ENCODE assay signal across 1 cellular context in the genomic region with DNA sequence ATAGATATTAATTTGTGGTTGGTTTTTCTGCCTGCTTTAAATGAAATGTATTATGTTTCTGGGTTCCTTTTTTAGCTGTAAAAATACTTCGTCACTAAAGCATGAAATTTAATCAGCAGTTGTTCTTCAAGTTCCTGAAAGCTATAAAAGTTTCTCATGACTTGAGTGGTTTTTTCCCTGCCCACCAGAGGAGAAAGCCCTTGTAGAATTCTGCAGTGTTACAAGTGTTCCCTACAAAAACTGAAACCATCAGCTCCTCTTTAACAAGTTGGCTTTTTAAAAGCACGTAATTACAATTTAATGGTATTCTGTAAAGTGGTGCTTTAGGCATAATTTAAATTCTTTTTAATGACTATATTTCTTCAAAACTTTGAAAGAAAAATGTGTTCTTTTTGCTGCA.
TF ChIP-seq lines count a peak whose summit lies in the region.

No MANE protein-coding gene starts in this region.

TF ChIP-seq in SK-N-SH, 30 proteins besides CTCF, POLR2A, EP300 and RAD21:
- TF ChIP-seq, protein P1, sequence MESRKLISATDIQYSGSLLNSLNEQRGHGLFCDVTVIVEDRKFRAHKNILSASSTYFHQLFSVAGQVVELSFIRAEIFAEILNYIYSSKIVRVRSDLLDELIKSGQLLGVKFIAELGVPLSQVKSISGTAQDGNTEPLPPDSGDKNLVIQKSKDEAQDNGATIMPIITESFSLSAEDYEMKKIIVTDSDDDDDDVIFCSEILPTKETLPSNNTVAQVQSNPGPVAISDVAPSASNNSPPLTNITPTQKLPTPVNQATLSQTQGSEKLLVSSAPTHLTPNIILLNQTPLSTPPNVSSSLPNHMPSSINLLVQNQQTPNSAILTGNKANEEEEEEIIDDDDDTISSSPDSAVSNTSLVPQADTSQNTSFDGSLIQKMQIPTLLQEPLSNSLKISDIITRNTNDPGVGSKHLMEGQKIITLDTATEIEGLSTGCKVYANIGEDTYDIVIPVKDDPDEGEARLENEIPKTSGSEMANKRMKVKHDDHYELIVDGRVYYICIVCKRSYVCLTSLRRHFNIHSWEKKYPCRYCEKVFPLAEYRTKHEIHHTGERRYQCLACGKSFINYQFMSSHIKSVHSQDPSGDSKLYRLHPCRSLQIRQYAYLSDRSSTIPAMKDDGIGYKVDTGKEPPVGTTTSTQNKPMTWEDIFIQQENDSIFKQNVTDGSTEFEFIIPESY (IDR thresholded peaks at IDR 0.05; ENCODE audit: borderline replicate concordance, low read depth) = no peak
- TF ChIP-seq, protein P2, sequence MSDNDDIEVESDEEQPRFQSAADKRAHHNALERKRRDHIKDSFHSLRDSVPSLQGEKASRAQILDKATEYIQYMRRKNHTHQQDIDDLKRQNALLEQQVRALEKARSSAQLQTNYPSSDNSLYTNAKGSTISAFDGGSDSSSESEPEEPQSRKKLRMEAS (IDR thresholded peaks at IDR 0.05; ENCODE audit: low read depth) = no peak
- TF ChIP-seq RFX5 (IDR thresholded peaks at IDR 0.05; ENCODE audit: low read length) (no peak), POLR2AphosphoS5 (IDR thresholded peaks at IDR 0.05; ENCODE audit: low read depth, low read length) (no peak), YY1 (IDR thresholded peaks at IDR 0.05; ENCODE audit: low read depth) (no peak), GABPA (IDR thresholded peaks at IDR 0.05; ENCODE audit: low read depth) (no peak), JUND (IDR thresholded peaks at IDR 0.05) (no peak), RXRA (IDR thresholded peaks at IDR 0.05; ENCODE audit: borderline replicate concordance, low read depth) (no peak), CHD2 (IDR thresholded peaks at IDR 0.05; ENCODE audit: low read length, partially characterized antibody) (no peak), SIN3A (IDR thresholded peaks at IDR 0.05; ENCODE audit: borderline replicate concordance, low read depth, low read length) (no peak), FOSL2 (IDR thresholded peaks at IDR 0.05; ENCODE audit: borderline replicate concordance, low read depth) (no peak), GATA2 (CRISPR knock-in tag; IDR thresholded peaks at IDR 0.05) (no peak), MXI1 (IDR thresholded peaks at IDR 0.05; ENCODE audit: low read depth, low read length) (no peak), NFIC (IDR thresholded peaks at IDR 0.05; ENCODE audit: borderline replicate concordance) (no peak), RCOR1 (IDR thresholded peaks at IDR 0.05; ENCODE audit: low read length) (no peak), ELF1 (IDR thresholded peaks at IDR 0.05) (no peak)
- TF ChIP-seq, protein P3, sequence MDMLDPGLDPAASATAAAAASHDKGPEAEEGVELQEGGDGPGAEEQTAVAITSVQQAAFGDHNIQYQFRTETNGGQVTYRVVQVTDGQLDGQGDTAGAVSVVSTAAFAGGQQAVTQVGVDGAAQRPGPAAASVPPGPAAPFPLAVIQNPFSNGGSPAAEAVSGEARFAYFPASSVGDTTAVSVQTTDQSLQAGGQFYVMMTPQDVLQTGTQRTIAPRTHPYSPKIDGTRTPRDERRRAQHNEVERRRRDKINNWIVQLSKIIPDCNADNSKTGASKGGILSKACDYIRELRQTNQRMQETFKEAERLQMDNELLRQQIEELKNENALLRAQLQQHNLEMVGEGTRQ (IDR thresholded peaks at IDR 0.05; ENCODE audit: borderline replicate concordance, low read depth, low read length) = no peak
- TF ChIP-seq, protein P4, sequence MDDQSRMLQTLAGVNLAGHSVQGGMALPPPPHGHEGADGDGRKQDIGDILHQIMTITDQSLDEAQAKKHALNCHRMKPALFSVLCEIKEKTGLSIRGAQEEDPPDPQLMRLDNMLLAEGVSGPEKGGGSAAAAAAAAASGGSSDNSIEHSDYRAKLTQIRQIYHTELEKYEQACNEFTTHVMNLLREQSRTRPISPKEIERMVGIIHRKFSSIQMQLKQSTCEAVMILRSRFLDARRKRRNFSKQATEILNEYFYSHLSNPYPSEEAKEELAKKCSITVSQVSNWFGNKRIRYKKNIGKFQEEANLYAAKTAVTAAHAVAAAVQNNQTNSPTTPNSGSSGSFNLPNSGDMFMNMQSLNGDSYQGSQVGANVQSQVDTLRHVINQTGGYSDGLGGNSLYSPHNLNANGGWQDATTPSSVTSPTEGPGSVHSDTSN (IDR thresholded peaks at IDR 0.05) = no peak
